In the genomic region with DNA sequence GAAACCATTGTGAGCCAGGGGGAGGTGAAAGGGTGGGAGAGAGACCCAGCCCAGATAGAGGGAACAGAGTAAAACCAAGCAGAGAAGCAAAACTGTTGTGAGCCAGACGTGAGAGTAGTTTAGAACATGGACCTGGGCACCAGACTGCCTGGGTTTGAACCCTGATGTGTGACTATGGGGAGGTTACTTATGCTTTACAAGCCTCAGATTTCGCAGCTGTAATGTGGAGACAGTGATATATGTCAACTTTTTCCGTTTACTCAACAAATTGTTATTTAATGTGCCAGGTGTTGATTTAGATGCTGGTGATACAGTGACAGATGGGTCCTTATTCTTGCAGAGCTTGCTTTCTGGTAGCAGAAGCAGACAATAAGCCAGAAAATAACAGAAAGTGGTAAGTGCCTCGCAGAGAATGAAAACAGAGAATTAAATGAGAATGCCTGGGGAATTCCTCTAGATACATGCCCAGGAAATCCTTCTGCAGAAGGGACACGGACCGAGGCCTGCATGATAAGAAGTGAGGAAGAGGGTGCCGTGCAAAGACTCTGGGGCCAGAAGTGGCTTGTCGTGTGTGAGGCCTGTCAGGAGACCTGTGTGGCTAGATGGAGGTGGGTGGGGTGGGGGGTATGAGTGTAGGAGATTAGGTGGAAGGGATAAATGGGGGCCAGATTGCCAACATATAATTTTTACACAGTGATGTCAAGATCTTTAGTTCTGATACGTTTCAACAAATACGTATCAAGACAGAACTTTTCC, we compare ENCODE assay signal across 1 cellular context.
TF ChIP-seq lines count a peak whose summit lies in the region.

No MANE protein-coding gene starts in this region.

TF ChIP-seq in SK-N-SH, 30 proteins besides CTCF, POLR2A, EP300 and RAD21 (continued from another document):
- TF ChIP-seq, protein P1, sequence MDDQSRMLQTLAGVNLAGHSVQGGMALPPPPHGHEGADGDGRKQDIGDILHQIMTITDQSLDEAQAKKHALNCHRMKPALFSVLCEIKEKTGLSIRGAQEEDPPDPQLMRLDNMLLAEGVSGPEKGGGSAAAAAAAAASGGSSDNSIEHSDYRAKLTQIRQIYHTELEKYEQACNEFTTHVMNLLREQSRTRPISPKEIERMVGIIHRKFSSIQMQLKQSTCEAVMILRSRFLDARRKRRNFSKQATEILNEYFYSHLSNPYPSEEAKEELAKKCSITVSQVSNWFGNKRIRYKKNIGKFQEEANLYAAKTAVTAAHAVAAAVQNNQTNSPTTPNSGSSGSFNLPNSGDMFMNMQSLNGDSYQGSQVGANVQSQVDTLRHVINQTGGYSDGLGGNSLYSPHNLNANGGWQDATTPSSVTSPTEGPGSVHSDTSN (IDR thresholded peaks at IDR 0.05): peak; percentile 19; the same call in 1 of the 2 replicates
- TF ChIP-seq ELF1 (IDR thresholded peaks at IDR 0.05): no peak
- TF ChIP-seq RFX5 (IDR thresholded peaks at IDR 0.05; ENCODE audit: low read length): no peak
- no peak for TF ChIP-seq TCF12 (IDR thresholded peaks at IDR 0.05)
- TF ChIP-seq, protein P2, sequence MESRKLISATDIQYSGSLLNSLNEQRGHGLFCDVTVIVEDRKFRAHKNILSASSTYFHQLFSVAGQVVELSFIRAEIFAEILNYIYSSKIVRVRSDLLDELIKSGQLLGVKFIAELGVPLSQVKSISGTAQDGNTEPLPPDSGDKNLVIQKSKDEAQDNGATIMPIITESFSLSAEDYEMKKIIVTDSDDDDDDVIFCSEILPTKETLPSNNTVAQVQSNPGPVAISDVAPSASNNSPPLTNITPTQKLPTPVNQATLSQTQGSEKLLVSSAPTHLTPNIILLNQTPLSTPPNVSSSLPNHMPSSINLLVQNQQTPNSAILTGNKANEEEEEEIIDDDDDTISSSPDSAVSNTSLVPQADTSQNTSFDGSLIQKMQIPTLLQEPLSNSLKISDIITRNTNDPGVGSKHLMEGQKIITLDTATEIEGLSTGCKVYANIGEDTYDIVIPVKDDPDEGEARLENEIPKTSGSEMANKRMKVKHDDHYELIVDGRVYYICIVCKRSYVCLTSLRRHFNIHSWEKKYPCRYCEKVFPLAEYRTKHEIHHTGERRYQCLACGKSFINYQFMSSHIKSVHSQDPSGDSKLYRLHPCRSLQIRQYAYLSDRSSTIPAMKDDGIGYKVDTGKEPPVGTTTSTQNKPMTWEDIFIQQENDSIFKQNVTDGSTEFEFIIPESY (IDR thresholded peaks at IDR 0.05; ENCODE audit: borderline replicate concordance, low read depth): no peak
- peak; percentile 80 for TF ChIP-seq GATA2 (CRISPR knock-in tag; IDR thresholded peaks at IDR 0.05)
- TF ChIP-seq USF1 (IDR thresholded peaks at IDR 0.05; ENCODE audit: borderline replicate concordance, low read depth): no peak
- TF ChIP-seq TEAD4 (IDR thresholded peaks at IDR 0.05; ENCODE audit: borderline replicate concordance, insufficient read depth): no peak
- TF ChIP-seq GABPA (IDR thresholded peaks at IDR 0.05; ENCODE audit: low read depth): no peak
- no peak for TF ChIP-seq SMC3 (IDR thresholded peaks at IDR 0.05; ENCODE audit: low read depth, low read length)
- TF ChIP-seq NRF1 (IDR thresholded peaks at IDR 0.05; ENCODE audit: low read depth, low read length): no peak
- TF ChIP-seq FOXM1 (IDR thresholded peaks at IDR 0.05; ENCODE audit: low read depth): no peak
- TF ChIP-seq, protein P3, sequence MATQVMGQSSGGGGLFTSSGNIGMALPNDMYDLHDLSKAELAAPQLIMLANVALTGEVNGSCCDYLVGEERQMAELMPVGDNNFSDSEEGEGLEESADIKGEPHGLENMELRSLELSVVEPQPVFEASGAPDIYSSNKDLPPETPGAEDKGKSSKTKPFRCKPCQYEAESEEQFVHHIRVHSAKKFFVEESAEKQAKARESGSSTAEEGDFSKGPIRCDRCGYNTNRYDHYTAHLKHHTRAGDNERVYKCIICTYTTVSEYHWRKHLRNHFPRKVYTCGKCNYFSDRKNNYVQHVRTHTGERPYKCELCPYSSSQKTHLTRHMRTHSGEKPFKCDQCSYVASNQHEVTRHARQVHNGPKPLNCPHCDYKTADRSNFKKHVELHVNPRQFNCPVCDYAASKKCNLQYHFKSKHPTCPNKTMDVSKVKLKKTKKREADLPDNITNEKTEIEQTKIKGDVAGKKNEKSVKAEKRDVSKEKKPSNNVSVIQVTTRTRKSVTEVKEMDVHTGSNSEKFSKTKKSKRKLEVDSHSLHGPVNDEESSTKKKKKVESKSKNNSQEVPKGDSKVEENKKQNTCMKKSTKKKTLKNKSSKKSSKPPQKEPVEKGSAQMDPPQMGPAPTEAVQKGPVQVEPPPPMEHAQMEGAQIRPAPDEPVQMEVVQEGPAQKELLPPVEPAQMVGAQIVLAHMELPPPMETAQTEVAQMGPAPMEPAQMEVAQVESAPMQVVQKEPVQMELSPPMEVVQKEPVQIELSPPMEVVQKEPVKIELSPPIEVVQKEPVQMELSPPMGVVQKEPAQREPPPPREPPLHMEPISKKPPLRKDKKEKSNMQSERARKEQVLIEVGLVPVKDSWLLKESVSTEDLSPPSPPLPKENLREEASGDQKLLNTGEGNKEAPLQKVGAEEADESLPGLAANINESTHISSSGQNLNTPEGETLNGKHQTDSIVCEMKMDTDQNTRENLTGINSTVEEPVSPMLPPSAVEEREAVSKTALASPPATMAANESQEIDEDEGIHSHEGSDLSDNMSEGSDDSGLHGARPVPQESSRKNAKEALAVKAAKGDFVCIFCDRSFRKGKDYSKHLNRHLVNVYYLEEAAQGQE (IDR thresholded peaks at IDR 0.05; ENCODE audit: low read depth, low read length): no peak
- no peak for TF ChIP-seq MEF2A (IDR thresholded peaks at IDR 0.05; ENCODE audit: borderline replicate concordance, low read depth)
- no peak for TF ChIP-seq NFIC (IDR thresholded peaks at IDR 0.05; ENCODE audit: borderline replicate concordance)
- no peak for TF ChIP-seq JUND (IDR thresholded peaks at IDR 0.05)
- TF ChIP-seq RCOR1 (IDR thresholded peaks at IDR 0.05; ENCODE audit: low read length): peak; percentile 96
- TF ChIP-seq, protein P4, sequence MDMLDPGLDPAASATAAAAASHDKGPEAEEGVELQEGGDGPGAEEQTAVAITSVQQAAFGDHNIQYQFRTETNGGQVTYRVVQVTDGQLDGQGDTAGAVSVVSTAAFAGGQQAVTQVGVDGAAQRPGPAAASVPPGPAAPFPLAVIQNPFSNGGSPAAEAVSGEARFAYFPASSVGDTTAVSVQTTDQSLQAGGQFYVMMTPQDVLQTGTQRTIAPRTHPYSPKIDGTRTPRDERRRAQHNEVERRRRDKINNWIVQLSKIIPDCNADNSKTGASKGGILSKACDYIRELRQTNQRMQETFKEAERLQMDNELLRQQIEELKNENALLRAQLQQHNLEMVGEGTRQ (IDR thresholded peaks at IDR 0.05; ENCODE audit: borderline replicate concordance, low read depth, low read length): no peak
- TF ChIP-seq YY1 (IDR thresholded peaks at IDR 0.05; ENCODE audit: low read depth): no peak
- no peak for TF ChIP-seq RXRA (IDR thresholded peaks at IDR 0.05; ENCODE audit: borderline replicate concordance, low read depth)
